8 cellular contexts compared by ENCODE assay signal in genomic region chr11:910044-910588, GRCh38. TPM values are rescaled to one million over a fixed set of nuclear protein-coding genes. Genes with fewer than 3 reads are reported as not detected.
A peak's percentile ranks its signal among the peaks of the same experiment; 100 is the strongest.
DNase-seq lines count a peak whose midpoint lies in the region; ATAC-seq lines count a peak whose summit lies in the region.

No MANE protein-coding gene starts in this region.

- POLR2A ChIA-PET in activated CD4-positive, alpha-beta memory T cell treated with anti-CD3 and anti-CD28 coated beads for 36 hours (lab: Charles Lee), result interaction anchor here (1.2 to 1.5 kb wide), 2 partner anchors 9 to 19 kb away, joined by 4 read pairs; no protein-coding TSS in a partner anchor

- H3K4me1 ChIP-seq in skeletal muscle tissue (ENCODE audit: control insufficient read depth in 3 of 3, insufficient read depth in 3 of 3, low read length in 3 of 3), result peaks cover 15 to 29% (median 19%) of the 10 kb centered on the region in 3 donors

- intact Hi-C loops in activated CD4-positive, alpha-beta memory T cell treated with anti-CD3 and anti-CD28 coated beads for 36 hours (cut with micrococcal nuclease), result loop anchor here (2.0 kb wide), 1 partner anchor 67 kb away; the partner anchor contains the start of genes POLR2L and TSPAN4

- no peaks in the 10 kb centered on the region for H3K9me3 ChIP-seq in skeletal muscle tissue (ENCODE audit: control insufficient read depth in 3 of 3, low read length in 3 of 3)

- H3K4me3 Mint-ChIP-seq in activated CD4-positive, alpha-beta memory T cell treated with anti-CD3 and anti-CD28 coated beads for 36 hours, result peak overlapping the region; percentile 89

- DNase-seq in activated CD4-positive, alpha-beta memory T cell treated with anti-CD3 and anti-CD28 coated beads for 36 hours, result no peak
- DNase-seq in germinal center (ENCODE audit: low spot score) (peak; percentile 54), kidney tubule cell (ENCODE audit: low spot score) (no peak), NCI-H146 treated with DMSO at 0.1 percent for 48 hours (lab: John Stamatoyannopoulos, UW; ENCODE audit: unreplicated experiment) (no peak), midbrain (lab: John Stamatoyannopoulos, UW) (no peak)

- H3K27ac Mint-ChIP-seq in activated CD4-positive, alpha-beta memory T cell treated with anti-CD3 and anti-CD28 coated beads for 36 hours, result peak overlapping the region; percentile 71

- no peaks in the 10 kb centered on the region for H3K9me3 Mint-ChIP-seq in activated CD4-positive, alpha-beta memory T cell treated with anti-CD3 and anti-CD28 coated beads for 36 hours

- H3K4me3 ChIP-seq in GM08714 (ENCODE audit: low read length) (peak overlapping the region; percentile 93), skeletal muscle tissue (ENCODE audit: low read length in 3 of 3) (peak overlapping the region; percentile 74 to 86 (median 85))

- peak overlapping the region; percentile 58 for H3K27ac ChIP-seq in skeletal muscle tissue (ENCODE audit: low read depth, low read length)

- H3K4me1 Mint-ChIP-seq in activated CD4-positive, alpha-beta memory T cell treated with anti-CD3 and anti-CD28 coated beads for 36 hours (ENCODE audit: low read depth), result peaks cover 14% of the 10 kb centered on the region

- no peaks in the 10 kb centered on the region for H3K27me3 Mint-ChIP-seq in activated CD4-positive, alpha-beta memory T cell treated with anti-CD3 and anti-CD28 coated beads for 36 hours

- H3K36me3 Mint-ChIP-seq in activated CD4-positive, alpha-beta memory T cell treated with anti-CD3 and anti-CD28 coated beads for 36 hours, result peaks cover 2% of the 10 kb centered on the region

- H3K36me3 ChIP-seq in skeletal muscle tissue (ENCODE audit: control insufficient read depth in 3 of 3, insufficient read depth in 3 of 3, low read length in 3 of 3), result peaks cover 0 to 6% (median 3%) of the 10 kb centered on the region in 3 donors

- peak; percentile 31 for ATAC-seq in HG03064 (IDR thresholded peaks at IDR 0.05; ENCODE audit: low read depth, unreplicated experiment)

- CTCF ChIA-PET in activated CD4-positive, alpha-beta memory T cell treated with anti-CD3 and anti-CD28 coated beads for 36 hours (lab: Charles Lee), result interaction anchor here (0.6 to 1.6 kb wide), 4 partner anchors 9 to 67 kb away, joined by 3 to 9 read pairs (median 3); partner anchors contain the start of gene AP2A2

- H3K27me3 ChIP-seq in skeletal muscle tissue (ENCODE audit: control insufficient read depth in 3 of 3, insufficient read depth in 3 of 3, low read length in 3 of 3), result no peaks in the 10 kb centered on the region

- H3K9ac ChIP-seq in skeletal muscle tissue (ENCODE audit: low read depth in 1 of 3, low read length in 3 of 3), result peak overlapping the region; percentile 79 to 89 (median 81)

RNA-seq across cellular contexts. Expression of gene CHID1, which starts 0.5 kb away (rescaled TPM):
- total RNA-seq in activated CD4-positive, alpha-beta memory T cell treated with anti-CD3 and anti-CD28 coated beads for 36 hours, result 10 to 100 TPM; 61.5 to 61.6 TPM
- total RNA-seq in skeletal muscle tissue, result 26.1 TPM

RNA-seq across cellular contexts. Expression of gene AP2A2, which starts 15.6 kb away (rescaled TPM):
- 10 to 100 TPM; 42.8 to 44.1 TPM for total RNA-seq in activated CD4-positive, alpha-beta memory T cell treated with anti-CD3 and anti-CD28 coated beads for 36 hours
- total RNA-seq in skeletal muscle tissue, result 17.7 TPM
